Comparison of ENCODE assay signal across 11 cellular contexts in genomic region chr20:44028868-44029847, GRCh38.
DNase-seq lines count a peak whose midpoint lies in the region; ATAC-seq and TF ChIP-seq lines count a peak whose summit lies in the region.
"Had no signal": no experiment of that assay in that cellular context is flagged by ENCODE, and none has a peak within 500 bp of the region (broad histone marks: within the 10 kb centered on the region; RNA-seq: fewer than 3 reads in every experiment).

No MANE protein-coding gene starts in this region.

- H3K36me3 Mint-ChIP-seq in activated CD4-positive, alpha-beta memory T cell treated with anti-CD3 and anti-CD28 coated beads, Interleukin-2, amount 10 ng/mL, durations not matched to agents 7 days and 5 days (ENCODE audit: low read depth): peaks cover 6% of the 10 kb centered on the region

- no peaks in the 10 kb centered on the region for H3K4me1 ChIP-seq in left ventricle myocardium inferior
- H3K4me1 ChIP-seq: upper lobe of left lung had no signal

- H3K9me3 ChIP-seq in left ventricle myocardium inferior (replicated peaks): no peaks in the 10 kb centered on the region
- H3K9me3 ChIP-seq: upper lobe of left lung had no signal

- H3K4me3 Mint-ChIP-seq in activated CD4-positive, alpha-beta memory T cell treated with anti-CD3 and anti-CD28 coated beads, Interleukin-2, amount 10 ng/mL, durations not matched to agents 7 days and 5 days: peak overlapping the region; percentile 35

- ATAC-seq in HG02870 (IDR thresholded peaks at IDR 0.05; ENCODE audit: unreplicated experiment): peak; percentile 68

- intact Hi-C loops in left ventricle myocardium inferior (cut with micrococcal nuclease) (no loop called here), posterior vena cava (cut with DNase I) (no loop called here)

- CTCF ChIA-PET in activated CD4-positive, alpha-beta memory T cell treated with anti-CD3 and anti-CD28 coated beads, Interleukin-2, amount 10 ng/mL, durations not matched to agents 7 days and 5 days (lab: Charles Lee): interaction anchor here (1.0 to 2.4 kb wide), 2 partner anchors 46 to 278 kb away, joined by 3 to 5 read pairs; no protein-coding TSS in a partner anchor

- peaks cover 4% of the 10 kb centered on the region for H3K9me3 Mint-ChIP-seq in activated CD4-positive, alpha-beta memory T cell treated with anti-CD3 and anti-CD28 coated beads, Interleukin-2, amount 10 ng/mL, durations not matched to agents 7 days and 5 days

- H3K36me3 ChIP-seq in left ventricle myocardium inferior: no peaks in the 10 kb centered on the region
- H3K36me3 ChIP-seq: upper lobe of left lung had no signal

- H3K27me3 Mint-ChIP-seq in activated CD4-positive, alpha-beta memory T cell treated with anti-CD3 and anti-CD28 coated beads, Interleukin-2, amount 10 ng/mL, durations not matched to agents 7 days and 5 days: peaks cover 83% of the 10 kb centered on the region

- H3K4me1 Mint-ChIP-seq in activated CD4-positive, alpha-beta memory T cell treated with anti-CD3 and anti-CD28 coated beads, Interleukin-2, amount 10 ng/mL, durations not matched to agents 7 days and 5 days: peaks cover 57% of the 10 kb centered on the region

- POLR2A ChIA-PET in activated CD4-positive, alpha-beta memory T cell treated with anti-CD3 and anti-CD28 coated beads, Interleukin-2, amount 10 ng/mL, durations not matched to agents 7 days and 5 days (lab: Charles Lee): interaction anchor here (0.6 to 2.0 kb wide), 8 partner anchors 9 to 279 kb away, joined by 3 to 21 read pairs (median 4); no protein-coding TSS in a partner anchor

- peak overlapping the region; percentile 73 for H3K27ac Mint-ChIP-seq in activated CD4-positive, alpha-beta memory T cell treated with anti-CD3 and anti-CD28 coated beads, Interleukin-2, amount 10 ng/mL, durations not matched to agents 7 days and 5 days

- H3K27ac ChIP-seq in left ventricle myocardium inferior (replicated peaks): no peak overlapping the region
- H3K27ac ChIP-seq: dorsolateral prefrontal cortex, upper lobe of left lung had no signal

- peak; percentile 8 to 33 for DNase-seq in activated CD4-positive, alpha-beta T cell treated with anti-CD3 and anti-CD28 coated beads, Interleukin-2, amount 50 U/mL, for 48 hours
- DNase-seq in activated CD4-positive, alpha-beta T cell treated with anti-CD3 and anti-CD28 coated beads, Interleukin-2, amount 50 U/mL, for 1 hour: no peak
- peak; percentile 65 for DNase-seq in activated CD4-positive, alpha-beta memory T cell treated with anti-CD3 and anti-CD28 coated beads, Interleukin-2, amount 10 ng/mL, durations not matched to agents 7 days and 5 days
- DNase-seq in stimulated activated CD8-positive, alpha-beta memory T cell treated with anti-CD3 and anti-CD28 coated beads, Interleukin-4, amount 100 ng/mL, for 48 hours: peak; percentile 51
- DNase-seq in NCI-H774 (lab: John Stamatoyannopoulos, UW) (no peak), left ventricle myocardium inferior (no peak), posterior vena cava (ENCODE audit: low spot score) (no peak)
- DNase-seq: dorsolateral prefrontal cortex had no signal

- no peak overlapping the region for H3K4me3 ChIP-seq in left ventricle myocardium inferior
- H3K4me3 ChIP-seq: dorsolateral prefrontal cortex, skin epidermis, upper lobe of left lung had no signal

- peaks cover 24% of the 10 kb centered on the region for H3K27me3 ChIP-seq in left ventricle myocardium inferior (ENCODE audit: low read depth)
- H3K27me3 ChIP-seq: upper lobe of left lung had no signal

- no peak for TF ChIP-seq CTCF in left ventricle myocardium inferior (IDR thresholded peaks at IDR 0.05; ENCODE audit: borderline replicate concordance)

Comparison
In these comparisons a context has a peak if more than half of its experiments do, and no peak if none do; other contexts are left out.
1. DNase-seq: peak in activated CD4-positive, alpha-beta T cell treated with anti-CD3 and anti-CD28 coated beads, Interleukin-2, amount 50 U/mL, for 48 hours (2 of 2), activated CD4-positive, alpha-beta memory T cell treated with anti-CD3 and anti-CD28 coated beads, Interleukin-2, amount 10 ng/mL, durations not matched to agents 7 days and 5 days (single experiment) and stimulated activated CD8-positive, alpha-beta memory T cell treated with anti-CD3 and anti-CD28 coated beads, Interleukin-4, amount 100 ng/mL, for 48 hours (single experiment); none in activated CD4-positive, alpha-beta T cell treated with anti-CD3 and anti-CD28 coated beads, Interleukin-2, amount 50 U/mL, for 1 hour (single experiment), NCI-H774 (single experiment), left ventricle myocardium inferior (single experiment) and posterior vena cava (single experiment).